In genomic region chr1:207823531-207823879, GRCh38 we compare ENCODE assay signal across 8 cellular contexts.
A peak's percentile ranks its signal among the peaks of the same experiment; 100 is the strongest.
DNase-seq lines count a peak whose midpoint lies in the region; ATAC-seq, FAIRE-seq and TF ChIP-seq lines count a peak whose summit lies in the region.

No MANE protein-coding gene starts in this region.

- intact Hi-C loops in CD4-positive, alpha-beta memory T cell (cut with micrococcal nuclease), result loop anchor here (10.0 kb wide), 1 partner anchor 421 kb away; the partner anchor contains the start of gene PLXNA2
- intact Hi-C loops in activated CD8-positive, alpha-beta T cell treated with anti-CD3 and anti-CD28 coated beads for 36 hours (cut with micrococcal nuclease), result no loop called here

- peaks cover 0 to 5% (median under 1%) of the 10 kb centered on the region in 8 donors for H3K9me3 Mint-ChIP-seq in CD4-positive, alpha-beta memory T cell
- no peaks in the 10 kb centered on the region for H3K9me3 Mint-ChIP-seq in activated CD8-positive, alpha-beta T cell treated with anti-CD3 and anti-CD28 coated beads for 36 hours

- no peak for TF ChIP-seq CTCF in activated CD8-positive, alpha-beta T cell treated with anti-CD3 and anti-CD28 coated beads for 36 hours (IDR thresholded peaks at IDR 0.05)
- TF ChIP-seq CTCF in fibroblast of villous mesenchyme (IDR thresholded peaks at IDR 0.05; ENCODE audit: insufficient read depth, low read depth, low read length), result no peak
- no peak for TF ChIP-seq CTCF in retinal pigment epithelial cell (conservative IDR thresholded peaks at IDR 0.05; ENCODE audit: low read depth, low read length)

- POLR2A ChIA-PET in CD4-positive, alpha-beta memory T cell (lab: Charles Lee; ENCODE audit: partially characterized antibody), result interaction anchor here (0.9 to 17.7 kb wide), 18 partner anchors 8 to 502 kb away, joined by 3 to 374 read pairs (median 6); partner anchors contain the start of gene CD55
- POLR2A ChIA-PET in activated CD8-positive, alpha-beta T cell treated with anti-CD3 and anti-CD28 coated beads for 36 hours (lab: Charles Lee), result interaction anchor here (0.8 to 2.4 kb wide), 12 partner anchors 8 to 71 kb away, joined by 3 to 12 read pairs (median 5); partner anchors contain the start of gene CD46

- no peaks in the 10 kb centered on the region for H3K27me3 ChIP-seq in CD4-positive, alpha-beta memory T cell (ENCODE audit: insufficient read depth, low read length)

- H3K27ac Mint-ChIP-seq in CD4-positive, alpha-beta memory T cell, result peak overlapping the region; percentile 95 to 100 (median 99)
- H3K27ac Mint-ChIP-seq in activated CD8-positive, alpha-beta T cell treated with anti-CD3 and anti-CD28 coated beads for 36 hours, result peak overlapping the region; percentile 92

- H3K27ac ChIP-seq in CD4-positive, alpha-beta memory T cell (ENCODE audit: low read depth, low read length), result peak overlapping the region; percentile 86

- H3K9me3 ChIP-seq in CD4-positive, alpha-beta memory T cell (ENCODE audit: control insufficient read depth in 1 of 2, low read length in 2 of 2), result no peaks in the 10 kb centered on the region

- H3K36me3 Mint-ChIP-seq in CD4-positive, alpha-beta memory T cell, result peaks cover 13 to 41% of the 10 kb centered on the region in 2 donors
- peaks cover 28% of the 10 kb centered on the region for H3K36me3 Mint-ChIP-seq in activated CD8-positive, alpha-beta T cell treated with anti-CD3 and anti-CD28 coated beads for 36 hours (ENCODE audit: low read depth)

- H3K4me3 Mint-ChIP-seq in CD4-positive, alpha-beta memory T cell, result peak overlapping the region; percentile 84 to 98 (median 94)
- peak overlapping the region; percentile 77 for H3K4me3 Mint-ChIP-seq in activated CD8-positive, alpha-beta T cell treated with anti-CD3 and anti-CD28 coated beads for 36 hours

- no peaks in the 10 kb centered on the region for H3K36me3 ChIP-seq in CD4-positive, alpha-beta memory T cell (ENCODE audit: insufficient read depth, low read length)

- FAIRE-seq in GM19239 (lab: Jason Lieb, UNC), result no peak

- no peak for ATAC-seq in activated CD8-positive, alpha-beta T cell treated with anti-CD3 and anti-CD28 coated beads for 36 hours

- peaks cover 64 to 96% (median 84%) of the 10 kb centered on the region in 4 donors for H3K4me1 Mint-ChIP-seq in CD4-positive, alpha-beta memory T cell
- H3K4me1 Mint-ChIP-seq in activated CD8-positive, alpha-beta T cell treated with anti-CD3 and anti-CD28 coated beads for 36 hours (ENCODE audit: low read depth), result peaks cover 80% of the 10 kb centered on the region

- CTCF ChIA-PET in CD4-positive, alpha-beta memory T cell (lab: Charles Lee; ENCODE audit: partially characterized antibody), result interaction anchor here (0.9 to 15.6 kb wide), 14 partner anchors 10 to 421 kb away, joined by 3 to 494 read pairs (median 7); partner anchors contain the start of gene PLXNA2
- CTCF ChIA-PET in activated CD8-positive, alpha-beta T cell treated with anti-CD3 and anti-CD28 coated beads for 36 hours (lab: Charles Lee), result interaction anchor here (1.0 to 6.3 kb wide), 9 partner anchors 9 to 140 kb away, joined by 3 to 63 read pairs (median 7); no protein-coding TSS in a partner anchor

- peaks cover 91% of the 10 kb centered on the region for H3K4me1 ChIP-seq in CD4-positive, alpha-beta memory T cell (ENCODE audit: insufficient read depth, low read length)

- peaks cover 2 to 4% of the 10 kb centered on the region in 2 donors for H3K27me3 Mint-ChIP-seq in CD4-positive, alpha-beta memory T cell
- H3K27me3 Mint-ChIP-seq in activated CD8-positive, alpha-beta T cell treated with anti-CD3 and anti-CD28 coated beads for 36 hours, result no peaks in the 10 kb centered on the region

- no peak for DNase-seq in CD4-positive, alpha-beta memory T cell
- DNase-seq in activated CD8-positive, alpha-beta T cell treated with anti-CD3 and anti-CD28 coated beads for 36 hours, result no peak
- DNase-seq in fibroblast of villous mesenchyme (ENCODE audit: low read depth) (no peak), retinal pigment epithelial cell (ENCODE audit: low read depth) (no peak), NCI-H510A treated with DMSO at 0.1 percent for 48 hours (lab: John Stamatoyannopoulos, UW) (no peak), Kasumi-1 (lab: John Stamatoyannopoulos, UW) (no peak), GM19239 (ENCODE audit: insufficient read length, low spot score) (no peak)
- no peak for DNase-seq in stimulated activated CD4-positive, alpha-beta T cell treated with anti-CD3 and anti-CD28 coated beads, Interleukin-15, amount 100 ng/mL, for 24 hours

- peak overlapping the region; percentile 56 to 85 for H3K4me3 ChIP-seq in CD4-positive, alpha-beta memory T cell (ENCODE audit: low read length in 2 of 2)
- H3K4me3 ChIP-seq in fibroblast of villous mesenchyme (ENCODE audit: low read depth, low read length), result peak overlapping the region; percentile 51
- H3K4me3 ChIP-seq in retinal pigment epithelial cell (ENCODE audit: low read length), result peak overlapping the region; percentile 48
